ENCODE assay signal across 43 cellular contexts in the genomic region with DNA sequence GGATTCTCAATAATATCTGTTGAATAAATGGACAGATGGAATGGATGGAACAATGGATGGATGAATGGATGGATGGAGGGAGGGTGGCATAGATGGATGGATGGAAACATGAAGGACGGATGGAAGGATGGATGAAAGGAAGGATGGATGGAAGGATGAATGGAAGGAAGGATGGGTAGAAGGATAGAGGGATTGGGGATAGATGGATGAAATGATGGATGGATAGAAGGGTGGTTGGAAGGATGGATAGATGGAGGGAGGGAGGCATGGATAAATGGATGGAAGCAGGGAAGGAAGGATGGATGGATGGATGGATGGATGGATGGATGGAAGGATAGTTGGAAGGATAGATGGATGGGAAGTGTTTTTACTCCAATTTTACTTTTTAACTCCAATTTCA. TPM values are rescaled to one million over a fixed set of nuclear protein-coding genes. Genes with fewer than 3 reads are reported as not detected.
"Had no signal": no experiment of that assay in that cellular context is flagged by ENCODE, and none has a peak within 500 bp of the region (broad histone marks: within the 10 kb centered on the region; RNA-seq: fewer than 3 reads in every experiment).

No MANE protein-coding gene starts in this region.

- H3K4me1 ChIP-seq: adrenal gland, ascending aorta, body of pancreas, breast epithelium had no signal

- FAIRE-seq: astrocyte, bronchial epithelial cell had no signal

- H3K27ac Mint-ChIP-seq: activated naive CD4-positive, alpha-beta T cell treated with anti-CD3 and anti-CD28 coated beads for 36 hours; activated naive CD4-positive, alpha-beta T cell treated with anti-CD3 and anti-CD28 coated beads, Interleukin-2, amount 10 ng/mL, durations not matched to agents 7 days and 5 days; activated naive CD4-positive, alpha-beta T cell treated with anti-CD3 and anti-CD28 coated beads, Interleukin-2, amount 50 U/mL, for 24 hours; activated naive CD4-positive, alpha-beta T cell treated with anti-CD3 and anti-CD28 coated beads, Interleukin-2, amount 50 U/mL, for 72 hours; activated naive CD8-positive, alpha-beta T cell; activated naive CD8-positive, alpha-beta T cell treated with anti-CD3 and anti-CD28 coated beads for 36 hours; activated naive CD8-positive, alpha-beta T cell treated with anti-CD3 and anti-CD28 coated beads, Interleukin-2, amount 10 ng/mL, durations not matched to agents 7 days and 5 days; activated naive CD8-positive, alpha-beta T cell treated with anti-CD3 and anti-CD28 coated beads, Interleukin-2, amount 50 U/mL, for 24 hours; activated T-cell treated with anti-CD3 and anti-CD28 coated beads, Interleukin-2, amount 50 U/mL, for 24 hours; activated T-cell treated with anti-CD3 and anti-CD28 coated beads, Interleukin-2, amount 50 U/mL, for 72 hours; activated T-helper 1 cell treated with anti-CD3 and anti-CD28 coated beads, Interleukin-12 subunit alpha, Interleukin-12 subunit beta, Interleukin-2, Interleukin-4 antibody, amounts not matched to agents 30 ng/mL and 10 ng/mL and 1 ng/mL, durations not matched to agents 14 hours and 24 hours and 36 hours; activated T-helper 17 cell treated with anti-CD3 and anti-CD28 coated beads, Interleukin-2, amount 50 U/mL, for 72 hours; activated T-helper 2 cell treated with anti-CD3 and anti-CD28 coated beads, Interferon-gamma antibody, Interleukin-2, Interleukin-4, amounts not matched to agents 10 μg/mL and 5 μg/mL and 100 μg/mL, durations not matched to agents 14 hours and 24 hours and 36 hours; brain had no signal

- H3K4me3 Mint-ChIP-seq: activated naive CD4-positive, alpha-beta T cell treated with anti-CD3 and anti-CD28 coated beads for 36 hours; activated naive CD4-positive, alpha-beta T cell treated with anti-CD3 and anti-CD28 coated beads, Interleukin-2, amount 10 ng/mL, durations not matched to agents 7 days and 5 days; activated naive CD4-positive, alpha-beta T cell treated with anti-CD3 and anti-CD28 coated beads, Interleukin-2, amount 50 U/mL, for 24 hours; activated naive CD8-positive, alpha-beta T cell; activated naive CD8-positive, alpha-beta T cell treated with anti-CD3 and anti-CD28 coated beads for 36 hours; activated naive CD8-positive, alpha-beta T cell treated with anti-CD3 and anti-CD28 coated beads, Interleukin-2, amount 10 ng/mL, durations not matched to agents 7 days and 5 days; activated naive CD8-positive, alpha-beta T cell treated with anti-CD3 and anti-CD28 coated beads, Interleukin-2, amount 50 U/mL, for 24 hours; activated T-cell treated with anti-CD3 and anti-CD28 coated beads, Interleukin-2, amount 50 U/mL, for 24 hours; activated T-cell treated with anti-CD3 and anti-CD28 coated beads, Interleukin-2, amount 50 U/mL, for 4 hours; activated T-cell treated with anti-CD3 and anti-CD28 coated beads, Interleukin-2, amount 50 U/mL, for 72 hours; activated T-helper 1 cell treated with anti-CD3 and anti-CD28 coated beads, Interleukin-12 subunit alpha, Interleukin-12 subunit beta, Interleukin-2, Interleukin-4 antibody, amounts not matched to agents 30 ng/mL and 10 ng/mL and 1 ng/mL, durations not matched to agents 14 hours and 24 hours and 36 hours; activated T-helper 17 cell treated with anti-CD3 and anti-CD28 coated beads, Interleukin-2, amount 50 U/mL, for 72 hours; brain; central memory CD8-positive, alpha-beta T cell had no signal

- H3K36me3 Mint-ChIP-seq: activated naive CD4-positive, alpha-beta T cell treated with anti-CD3 and anti-CD28 coated beads, Interleukin-2, amount 10 ng/mL, durations not matched to agents 7 days and 5 days; activated naive CD4-positive, alpha-beta T cell treated with anti-CD3 and anti-CD28 coated beads, Interleukin-2, amount 50 U/mL, for 24 hours; activated naive CD4-positive, alpha-beta T cell treated with anti-CD3 and anti-CD28 coated beads, Interleukin-2, amount 50 U/mL, for 72 hours; activated naive CD8-positive, alpha-beta T cell; activated naive CD8-positive, alpha-beta T cell treated with anti-CD3 and anti-CD28 coated beads for 36 hours; activated naive CD8-positive, alpha-beta T cell treated with anti-CD3 and anti-CD28 coated beads, Interleukin-2, amount 10 ng/mL, durations not matched to agents 7 days and 5 days; brain had no signal

- H3K9me3 Mint-ChIP-seq: activated naive CD4-positive, alpha-beta T cell treated with anti-CD3 and anti-CD28 coated beads for 36 hours; activated naive CD4-positive, alpha-beta T cell treated with anti-CD3 and anti-CD28 coated beads, Interleukin-2, amount 50 U/mL, for 24 hours; activated naive CD8-positive, alpha-beta T cell treated with anti-CD3 and anti-CD28 coated beads for 36 hours; activated naive CD8-positive, alpha-beta T cell treated with anti-CD3 and anti-CD28 coated beads, Interleukin-2, amount 50 U/mL, for 24 hours; activated T-cell treated with anti-CD3 and anti-CD28 coated beads, Interleukin-2, amount 50 U/mL, for 24 hours; activated T-cell treated with anti-CD3 and anti-CD28 coated beads, Interleukin-2, amount 50 U/mL, for 4 hours; activated T-helper 1 cell treated with anti-CD3 and anti-CD28 coated beads, Interleukin-12 subunit alpha, Interleukin-12 subunit beta, Interleukin-2, Interleukin-4 antibody, amounts not matched to agents 30 ng/mL and 10 ng/mL and 1 ng/mL, durations not matched to agents 14 hours and 24 hours and 36 hours; activated T-helper 17 cell treated with anti-CD3 and anti-CD28 coated beads, Interleukin-2, amount 50 U/mL, for 72 hours; activated T-helper 2 cell treated with anti-CD3 and anti-CD28 coated beads, Interferon-gamma antibody, Interleukin-2, Interleukin-4, amounts not matched to agents 10 μg/mL and 5 μg/mL and 100 μg/mL, durations not matched to agents 14 hours and 24 hours and 36 hours; central memory CD8-positive, alpha-beta T cell had no signal

- ATAC-seq: activated naive CD4-positive, alpha-beta T cell treated with anti-CD3 and anti-CD28 coated beads, Interleukin-2, amount 50 U/mL, for 72 hours; activated naive CD8-positive, alpha-beta T cell treated with anti-CD3 and anti-CD28 coated beads, Interleukin-2, amount 50 U/mL, for 24 hours; activated T-cell treated with anti-CD3 and anti-CD28 coated beads, Interleukin-2, amount 50 U/mL, for 4 hours; activated T-cell treated with anti-CD3 and anti-CD28 coated beads, Interleukin-2, amount 50 U/mL, for 72 hours; activated T-helper 17 cell treated with anti-CD3 and anti-CD28 coated beads, Interleukin-2, amount 50 U/mL, for 72 hours; body of pancreas had no signal

- H3K4me1 Mint-ChIP-seq: activated naive CD4-positive, alpha-beta T cell treated with anti-CD3 and anti-CD28 coated beads, Interleukin-2, amount 10 ng/mL, durations not matched to agents 7 days and 5 days; activated naive CD4-positive, alpha-beta T cell treated with anti-CD3 and anti-CD28 coated beads, Interleukin-2, amount 50 U/mL, for 24 hours; activated naive CD8-positive, alpha-beta T cell treated with anti-CD3 and anti-CD28 coated beads for 36 hours; activated naive CD8-positive, alpha-beta T cell treated with anti-CD3 and anti-CD28 coated beads, Interleukin-2, amount 50 U/mL, for 24 hours; activated T-helper 17 cell treated with anti-CD3 and anti-CD28 coated beads, Interleukin-2, amount 50 U/mL, for 72 hours; brain; central memory CD8-positive, alpha-beta T cell had no signal

- H3K27ac ChIP-seq: adrenal gland, ascending aorta, body of pancreas, brain microvascular endothelial cell, breast epithelium, cardiac muscle cell had no signal

- H3K36me3 ChIP-seq: adrenal gland, ascending aorta, brain microvascular endothelial cell, breast epithelium, cardiac muscle cell had no signal

- H3K27me3 ChIP-seq: adrenal gland, ascending aorta, body of pancreas, breast epithelium, cardiac muscle cell had no signal

- DNase-seq: activated effector memory CD4-positive, alpha-beta T cell treated with anti-CD3 and anti-CD28 coated beads, Interleukin-2, amount 50 U/mL, for 16 hours; activated effector memory CD4-positive, alpha-beta T cell treated with Interleukin-2 at 50 U/mL for 16 hours; activated gamma-delta T cell; activated gamma-delta T cell treated with Interleukin-2 at 50 U/mL for 16 hours; activated naive CD4-positive, alpha-beta T cell; activated naive CD4-positive, alpha-beta T cell treated with anti-CD3 and anti-CD28 coated beads for 36 hours; activated naive CD4-positive, alpha-beta T cell treated with anti-CD3 and anti-CD28 coated beads, Interleukin-2, amount 10 ng/mL, durations not matched to agents 7 days and 5 days; activated naive CD4-positive, alpha-beta T cell treated with anti-CD3 and anti-CD28 coated beads, Interleukin-2, amount 50 U/mL, for 16 hours; activated naive CD4-positive, alpha-beta T cell treated with Interleukin-2 at 50 U/mL for 16 hours; activated naive CD8-positive, alpha-beta T cell treated with anti-CD3 and anti-CD28 coated beads for 36 hours; activated naive CD8-positive, alpha-beta T cell treated with anti-CD3 and anti-CD28 coated beads, Interleukin-2, amount 10 ng/mL, durations not matched to agents 7 days and 5 days; activated naive CD8-positive, alpha-beta T cell treated with anti-CD3 and anti-CD28 coated beads, Interleukin-2, amount 50 U/mL, for 24 hours; activated T-cell treated with anti-CD3 and anti-CD28 coated beads, Interleukin-2, amount 50 U/mL, for 1 hour; activated T-cell treated with anti-CD3 and anti-CD28 coated beads, Interleukin-2, amount 50 U/mL, for 24 hours; activated T-cell treated with anti-CD3 and anti-CD28 coated beads, Interleukin-2, amount 50 U/mL, for 4 hours; activated T-cell treated with anti-CD3 and anti-CD28 coated beads, Interleukin-2, amount 50 U/mL, for 48 hours; activated T-cell treated with anti-CD3 and anti-CD28 coated beads, Interleukin-2, amount 50 U/mL, for 72 hours; adrenal gland; amniotic stem cell; amygdala; anterior cingulate cortex; aorta; body of pancreas; brain microvascular endothelial cell; caudate nucleus; central memory CD4-positive, alpha-beta T cell; cerebellar nuclear complex had no signal

- H3K9me3 ChIP-seq: adrenal gland, ascending aorta, body of pancreas, breast epithelium had no signal

- H3K4me3 ChIP-seq: adrenal gland, ascending aorta, body of pancreas, breast epithelium, cardiac muscle cell had no signal

RNA-seq across cellular contexts. Expression of gene AKR1B15, which starts 35.4 kb away (rescaled TPM):
- total RNA-seq: activated naive CD4-positive, alpha-beta T cell treated with anti-CD3 and anti-CD28 coated beads for 36 hours; activated naive CD4-positive, alpha-beta T cell treated with anti-CD3 and anti-CD28 coated beads, Interleukin-2, amount 50 U/mL, for 72 hours; activated naive CD8-positive, alpha-beta T cell treated with anti-CD3 and anti-CD28 coated beads for 36 hours; activated naive CD8-positive, alpha-beta T cell treated with anti-CD3 and anti-CD28 coated beads, Interleukin-2, amount 10 ng/mL, durations not matched to agents 7 days and 5 days; activated T-cell treated with anti-CD3 and anti-CD28 coated beads, Interleukin-2, amount 50 U/mL, for 4 hours; activated T-cell treated with anti-CD3 and anti-CD28 coated beads, Interleukin-2, amount 50 U/mL, for 72 hours; activated T-helper 1 cell treated with anti-CD3 and anti-CD28 coated beads, Interleukin-12 subunit alpha, Interleukin-12 subunit beta, Interleukin-2, Interleukin-4 antibody, amounts not matched to agents 30 ng/mL and 10 ng/mL and 1 ng/mL, durations not matched to agents 14 hours and 24 hours and 36 hours; activated T-helper 17 cell treated with anti-CD3 and anti-CD28 coated beads, Interleukin-2, amount 50 U/mL, for 72 hours; activated T-helper 2 cell treated with anti-CD3 and anti-CD28 coated beads, Interferon-gamma antibody, Interleukin-2, Interleukin-4, amounts not matched to agents 10 μg/mL and 5 μg/mL and 100 μg/mL, durations not matched to agents 14 hours and 24 hours and 36 hours; ascending aorta; astrocyte; cardiac septum; cerebellum; chondrocyte had no signal
- polyA plus RNA-seq: aorta had no signal

RNA-seq across cellular contexts. Expression of gene AKR1B10, which starts 56.9 kb away (rescaled TPM):
- total RNA-seq: activated naive CD4-positive, alpha-beta T cell treated with anti-CD3 and anti-CD28 coated beads for 36 hours; activated naive CD4-positive, alpha-beta T cell treated with anti-CD3 and anti-CD28 coated beads, Interleukin-2, amount 50 U/mL, for 72 hours; activated naive CD8-positive, alpha-beta T cell treated with anti-CD3 and anti-CD28 coated beads for 36 hours; activated naive CD8-positive, alpha-beta T cell treated with anti-CD3 and anti-CD28 coated beads, Interleukin-2, amount 10 ng/mL, durations not matched to agents 7 days and 5 days; activated T-cell treated with anti-CD3 and anti-CD28 coated beads, Interleukin-2, amount 50 U/mL, for 72 hours; activated T-helper 1 cell treated with anti-CD3 and anti-CD28 coated beads, Interleukin-12 subunit alpha, Interleukin-12 subunit beta, Interleukin-2, Interleukin-4 antibody, amounts not matched to agents 30 ng/mL and 10 ng/mL and 1 ng/mL, durations not matched to agents 14 hours and 24 hours and 36 hours; activated T-helper 17 cell treated with anti-CD3 and anti-CD28 coated beads, Interleukin-2, amount 50 U/mL, for 72 hours; activated T-helper 2 cell treated with anti-CD3 and anti-CD28 coated beads, Interferon-gamma antibody, Interleukin-2, Interleukin-4, amounts not matched to agents 10 μg/mL and 5 μg/mL and 100 μg/mL, durations not matched to agents 14 hours and 24 hours and 36 hours; ascending aorta; cardiac septum; chondrocyte had no signal
